ENCODE assay signal across 21 cellular contexts in the genomic region with DNA sequence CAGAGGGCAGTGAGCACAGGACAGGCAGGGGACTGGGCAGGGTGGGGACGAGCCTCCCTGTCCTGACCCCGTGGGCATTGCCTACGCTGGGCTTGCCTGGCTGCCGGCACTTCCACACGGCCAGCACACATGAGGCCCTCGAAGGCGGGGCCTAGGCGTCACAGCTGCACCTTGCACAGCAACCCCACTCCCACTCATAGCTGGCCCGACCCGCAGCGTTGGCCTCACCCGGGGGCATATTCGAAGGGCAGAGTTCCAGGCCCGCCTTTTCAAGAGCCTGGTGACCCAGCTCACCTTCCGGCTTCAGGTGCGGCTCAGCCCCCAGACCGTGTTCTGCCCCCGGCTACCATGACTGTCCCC. TPM values are rescaled to one million over a fixed set of nuclear protein-coding genes. Genes with fewer than 3 reads are reported as not detected.
"Had no signal": no experiment of that assay in that cellular context is flagged by ENCODE, and none has a peak within 500 bp of the region (broad histone marks: within the 10 kb centered on the region; RNA-seq: fewer than 3 reads in every experiment).

No MANE protein-coding gene starts in this region.

- H3K4me1 ChIP-seq: ascending aorta, gastrocnemius medialis, transverse colon had no signal

- H3K36me3 ChIP-seq: ascending aorta, gastrocnemius medialis, transverse colon had no signal

- H3K4me3 ChIP-seq: ascending aorta, gastrocnemius medialis, lung, transverse colon had no signal

- H3K27me3 ChIP-seq: ascending aorta, gastrocnemius medialis, transverse colon had no signal

- H3K27me3 Mint-ChIP-seq: activated CD4-positive, alpha-beta memory T cell treated with anti-CD3 and anti-CD28 coated beads for 36 hours; activated CD4-positive, alpha-beta T cell treated with anti-CD3 and anti-CD28 coated beads for 36 hours; activated T-helper 17 cell treated with anti-CD3 and anti-CD28 coated beads, Interleukin-2, amount 50 U/mL, for 72 hours had no signal

- FAIRE-seq: TTC549 had no signal

- H3K9me3 ChIP-seq: ascending aorta, gastrocnemius medialis, transverse colon had no signal

- H3K9me3 Mint-ChIP-seq: activated T-helper 17 cell treated with anti-CD3 and anti-CD28 coated beads, Interleukin-2, amount 50 U/mL, for 72 hours; mesothelial cell of epicardium; nephron; stimulated activated naive CD8-positive, alpha-beta T cell treated with anti-CD3 and anti-CD28 coated beads, Interleukin-15, Interleukin-2, amounts not matched to agents 100 ng/mL and 50 ng/mL, for 24 hours; T-helper 2 cell treated with Interferon-gamma antibody and Interleukin-4, amounts not matched to agents 5 μg/mL and 100 μg/mL, for 36 hours; WTC11 had no signal

- H3K27ac Mint-ChIP-seq: activated CD4-positive, alpha-beta memory T cell treated with anti-CD3 and anti-CD28 coated beads for 36 hours; activated CD4-positive, alpha-beta T cell treated with anti-CD3 and anti-CD28 coated beads for 36 hours; activated CD8-positive, alpha-beta memory T cell treated with anti-CD3 and anti-CD28 coated beads, Interleukin-2, amount 10 ng/mL, durations not matched to agents 7 days and 5 days; activated T-helper 17 cell treated with anti-CD3 and anti-CD28 coated beads, Interleukin-2, amount 50 U/mL, for 72 hours; mesothelial cell of epicardium; nephron; stimulated activated naive CD8-positive, alpha-beta T cell treated with anti-CD3 and anti-CD28 coated beads, Interleukin-15, Interleukin-2, amounts not matched to agents 100 ng/mL and 50 ng/mL, for 24 hours; T-helper 2 cell treated with Interferon-gamma antibody and Interleukin-4, amounts not matched to agents 5 μg/mL and 100 μg/mL, for 36 hours; WTC11 had no signal

- H3K27ac ChIP-seq: ascending aorta, gastrocnemius medialis, transverse colon had no signal

- H3K36me3 Mint-ChIP-seq: activated CD8-positive, alpha-beta memory T cell treated with anti-CD3 and anti-CD28 coated beads, Interleukin-2, amount 10 ng/mL, durations not matched to agents 7 days and 5 days; mesothelial cell of epicardium; WTC11 had no signal

- H3K4me1 Mint-ChIP-seq: activated CD8-positive, alpha-beta memory T cell treated with anti-CD3 and anti-CD28 coated beads, Interleukin-2, amount 10 ng/mL, durations not matched to agents 7 days and 5 days; mesothelial cell of epicardium; nephron had no signal

- H3K4me3 Mint-ChIP-seq: activated CD4-positive, alpha-beta memory T cell treated with anti-CD3 and anti-CD28 coated beads for 36 hours; activated CD4-positive, alpha-beta T cell treated with anti-CD3 and anti-CD28 coated beads for 36 hours; activated CD8-positive, alpha-beta memory T cell treated with anti-CD3 and anti-CD28 coated beads, Interleukin-2, amount 10 ng/mL, durations not matched to agents 7 days and 5 days; activated T-helper 17 cell treated with anti-CD3 and anti-CD28 coated beads, Interleukin-2, amount 50 U/mL, for 72 hours; mesothelial cell of epicardium; nephron; stimulated activated naive CD8-positive, alpha-beta T cell treated with anti-CD3 and anti-CD28 coated beads, Interleukin-15, Interleukin-2, amounts not matched to agents 100 ng/mL and 50 ng/mL, for 24 hours; T-helper 2 cell treated with Interferon-gamma antibody and Interleukin-4, amounts not matched to agents 5 μg/mL and 100 μg/mL, for 36 hours; WTC11 had no signal

- ATAC-seq: activated CD4-positive, alpha-beta T cell treated with anti-CD3 and anti-CD28 coated beads for 36 hours; activated CD8-positive, alpha-beta memory T cell treated with anti-CD3 and anti-CD28 coated beads, Interleukin-2, amount 10 ng/mL, durations not matched to agents 7 days and 5 days; activated T-helper 17 cell treated with anti-CD3 and anti-CD28 coated beads, Interleukin-2, amount 50 U/mL, for 72 hours; gastrocnemius medialis; WTC11 had no signal

- DNase-seq: activated CD4-positive, alpha-beta memory T cell treated with anti-CD3 and anti-CD28 coated beads for 36 hours; activated CD4-positive, alpha-beta T cell treated with anti-CD3 and anti-CD28 coated beads for 36 hours; activated CD8-positive, alpha-beta memory T cell treated with anti-CD3 and anti-CD28 coated beads, Interleukin-2, amount 10 ng/mL, durations not matched to agents 7 days and 5 days; activated naive CD4-positive, alpha-beta T cell treated with anti-CD3 and anti-CD28 coated beads, Interleukin-2, amount 50 U/mL, for 16 hours; cortex of kidney; effector CD4-positive, alpha-beta T cell; gastrocnemius medialis; occipital lobe; transverse colon had no signal

RNA-seq across cellular contexts. Expression of a gene that starts 16.9 kb away (rescaled TPM):
- total RNA-seq: activated CD4-positive, alpha-beta memory T cell treated with anti-CD3 and anti-CD28 coated beads for 36 hours; activated CD4-positive, alpha-beta T cell treated with anti-CD3 and anti-CD28 coated beads for 36 hours; activated CD8-positive, alpha-beta memory T cell treated with anti-CD3 and anti-CD28 coated beads, Interleukin-2, amount 10 ng/mL, durations not matched to agents 7 days and 5 days; ascending aorta; esophagus mucosa; gastrocnemius medialis; kidney epithelial cell; lung; mesothelial cell of epicardium; occipital lobe; renal cortical epithelial cell; transverse colon; WTC11 had no signal
- polyA plus RNA-seq: lung had no signal

RNA-seq across cellular contexts. Expression of a gene that starts 19.0 kb away (rescaled TPM):
- total RNA-seq: activated CD4-positive, alpha-beta memory T cell treated with anti-CD3 and anti-CD28 coated beads for 36 hours; activated CD4-positive, alpha-beta T cell treated with anti-CD3 and anti-CD28 coated beads for 36 hours; activated CD8-positive, alpha-beta memory T cell treated with anti-CD3 and anti-CD28 coated beads, Interleukin-2, amount 10 ng/mL, durations not matched to agents 7 days and 5 days had no signal

RNA-seq across cellular contexts. Expression of a gene that starts 36.0 kb away (rescaled TPM):
- total RNA-seq: activated CD8-positive, alpha-beta memory T cell treated with anti-CD3 and anti-CD28 coated beads, Interleukin-2, amount 10 ng/mL, durations not matched to agents 7 days and 5 days; esophagus mucosa; transverse colon had no signal
